Comparison of ENCODE assay signal across 20 cellular contexts in genomic region chr6:126077810-126078791, GRCh38.
DNase-seq lines count a peak whose midpoint lies in the region; ATAC-seq and TF ChIP-seq lines count a peak whose summit lies in the region.
"Had no signal": no experiment of that assay in that cellular context is flagged by ENCODE, and none has a peak within 500 bp of the region (broad histone marks: within the 10 kb centered on the region; RNA-seq: fewer than 3 reads in every experiment).

No MANE protein-coding gene starts in this region.

- no peaks in the 10 kb centered on the region for H3K27me3 ChIP-seq in BE2C
- H3K27me3 ChIP-seq: spleen had no signal

- ATAC-seq in sciatic nerve: peak; percentile 90
- ATAC-seq in GM18870 (IDR thresholded peaks at IDR 0.05; ENCODE audit: unreplicated experiment): no peak
- ATAC-seq in HG03378 (IDR thresholded peaks at IDR 0.05; ENCODE audit: unreplicated experiment): no peak
- no peak for ATAC-seq in GM19452 (IDR thresholded peaks at IDR 0.05; ENCODE audit: unreplicated experiment)
- ATAC-seq in GM19467 (IDR thresholded peaks at IDR 0.05; ENCODE audit: unreplicated experiment): no peak
- ATAC-seq: T-helper 17 cell had no signal

- TF ChIP-seq CTCF in BE2C (IDR thresholded peaks at IDR 0.05; ENCODE audit: low read depth, low read length) (no peak), fibroblast of the aortic adventitia (IDR thresholded peaks at IDR 0.05; ENCODE audit: insufficient read depth, low read length) (no peak)

- H3K9ac ChIP-seq in SK-N-MC (ENCODE audit: insufficient read length): no peak overlapping the region

- H3K9me3 ChIP-seq in BE2C (no peaks in the 10 kb centered on the region), SK-N-MC (ENCODE audit: low read depth, low read length) (no peaks in the 10 kb centered on the region)
- H3K9me3 ChIP-seq: prostate gland, spleen had no signal

- H3K4me3 ChIP-seq in BE2C (ENCODE audit: low read depth, low read length) (peak overlapping the region; percentile 12), SK-N-MC (no peak overlapping the region), fibroblast of the aortic adventitia (ENCODE audit: low read depth, low read length) (no peak overlapping the region)
- H3K4me3 ChIP-seq: prostate gland, spleen had no signal

- DNase-seq in BE2C (peak; percentile 30), SK-N-MC (ENCODE audit: low read depth, low spot score) (peak; percentile 5), fibroblast of the aortic adventitia (ENCODE audit: low read depth) (peak; percentile 74), sciatic nerve (ENCODE audit: low spot score) (no peak)
- DNase-seq: activated CD4-positive, alpha-beta T cell treated with anti-CD3 and anti-CD28 coated beads, Interleukin-2, amount 50 U/mL, for 48 hours; activated naive CD4-positive, alpha-beta T cell treated with anti-CD3 and anti-CD28 coated beads for 36 hours; activated T-cell treated with anti-CD3 and anti-CD28 coated beads, Interleukin-2, amount 50 U/mL, for 24 hours; CD4-positive, alpha-beta memory T cell; DMS153; foreskin melanocyte; kidney glomerular epithelial cell; NCI-H526; Right ventricle myocardium superior; spleen; T-helper 17 cell had no signal

- no peak overlapping the region for H3K27ac ChIP-seq in SK-N-MC
- H3K27ac ChIP-seq: spleen had no signal

- H3K4me1 ChIP-seq in BE2C: peaks cover 26% of the 10 kb centered on the region
- H3K4me1 ChIP-seq: prostate gland, spleen had no signal

- intact Hi-C loops in sciatic nerve (cut with DNase I): no loop called here

- no peaks in the 10 kb centered on the region; the same call in 1 of the 2 replicates for H3K36me3 ChIP-seq in BE2C
- no peaks in the 10 kb centered on the region; the same call in 1 of the 2 replicates for H3K36me3 ChIP-seq in SK-N-MC (ENCODE audit: insufficient read depth, low read length)
- H3K36me3 ChIP-seq: prostate gland had no signal
